Comparison of ENCODE assay signal across 24 cellular contexts in the genomic region with DNA sequence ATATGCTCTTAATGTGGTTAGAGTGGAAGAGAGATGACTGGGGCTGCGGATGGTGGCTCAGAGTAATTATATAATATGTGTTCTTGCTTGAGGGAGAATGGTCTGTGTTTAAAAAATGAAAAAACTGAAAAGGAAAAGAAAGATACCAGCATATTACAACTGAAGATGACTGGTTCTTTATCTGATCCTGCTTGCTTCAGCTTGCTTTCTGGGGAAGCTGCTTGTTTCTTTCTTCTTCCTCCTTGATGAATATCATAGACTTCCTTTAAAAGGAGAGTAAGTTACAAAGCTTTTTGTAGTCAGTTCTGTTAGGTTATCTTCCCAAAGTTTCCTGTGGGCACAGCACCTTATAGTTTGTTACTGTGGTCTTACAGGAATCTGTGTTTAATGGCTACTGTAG.
DNase-seq lines count a peak whose midpoint lies in the region; ATAC-seq and TF ChIP-seq lines count a peak whose summit lies in the region.
"Had no signal": no experiment of that assay in that cellular context is flagged by ENCODE, and none has a peak within 500 bp of the region (broad histone marks: within the 10 kb centered on the region; RNA-seq: fewer than 3 reads in every experiment).

No MANE protein-coding gene starts in this region.

- H3K36me3 Mint-ChIP-seq in activated naive CD8-positive, alpha-beta T cell, result peaks cover 18% of the 10 kb centered on the region
- H3K36me3 Mint-ChIP-seq in activated naive CD8-positive, alpha-beta T cell treated with anti-CD3 and anti-CD28 coated beads, Interleukin-2, amount 50 U/mL, for 24 hours (ENCODE audit: low read depth), result peaks cover 20% of the 10 kb centered on the region
- peaks cover 20% of the 10 kb centered on the region for H3K36me3 Mint-ChIP-seq in T-cell

- H3K4me3 Mint-ChIP-seq in activated naive CD8-positive, alpha-beta T cell, result no peak overlapping the region
- H3K4me3 Mint-ChIP-seq in activated naive CD8-positive, alpha-beta T cell treated with anti-CD3 and anti-CD28 coated beads, Interleukin-2, amount 50 U/mL, for 24 hours, result no peak overlapping the region
- H3K4me3 Mint-ChIP-seq in T-cell, result no peak overlapping the region
- H3K4me3 Mint-ChIP-seq: activated CD4-positive, alpha-beta T cell treated with anti-CD3 and anti-CD28 coated beads, Interleukin-2, amount 10 ng/mL, durations not matched to agents 24 days and 14 days had no signal

- no peak for ATAC-seq in activated naive CD8-positive, alpha-beta T cell treated with anti-CD3 and anti-CD28 coated beads, Interleukin-2, amount 50 U/mL, for 24 hours
- no peak for ATAC-seq in T-cell (replicated peaks in 1 of 4)
- no peak for ATAC-seq in GM21576 (IDR thresholded peaks at IDR 0.05; ENCODE audit: unreplicated experiment)
- ATAC-seq in HG03196 (IDR thresholded peaks at IDR 0.05; ENCODE audit: unreplicated experiment), result no peak
- ATAC-seq: gastrocnemius medialis, left cardiac atrium had no signal

- no peaks in the 10 kb centered on the region for H3K36me3 ChIP-seq in testis (ENCODE audit: low read depth, missing control alignments)
- H3K36me3 ChIP-seq: gastrocnemius medialis had no signal

- no peak for TF ChIP-seq POLR2A in testis (IDR thresholded peaks at IDR 0.05)

- TF ChIP-seq CTCF in testis (IDR thresholded peaks at IDR 0.05), result no peak

- H3K4me3 ChIP-seq in testis, result no peak overlapping the region
- H3K4me3 ChIP-seq: gastrocnemius medialis, tibial artery had no signal

- WGBS in testis, 2 donors, result 91 to 94% methylated on average over 1 of the region's 1 CpG

- H3K27ac ChIP-seq in epithelial cell of prostate (peak overlapping the region; percentile 60), testis (peak overlapping the region; percentile 42 to 90)
- H3K27ac ChIP-seq: gastrocnemius medialis, tibial artery had no signal

- H3K27me3 ChIP-seq in testis, result no peaks in the 10 kb centered on the region
- H3K27me3 ChIP-seq: gastrocnemius medialis, tibial artery had no signal

- DNase-seq in activated naive CD8-positive, alpha-beta T cell treated with anti-CD3 and anti-CD28 coated beads, Interleukin-2, amount 50 U/mL, for 24 hours, result no peak
- DNase-seq in T-cell (no peak), epithelial cell of prostate (ENCODE audit: low read depth, low spot score) (no peak), testis (no peak), amniotic stem cell (lab: John Stamatoyannopoulos, UW) (no peak)
- DNase-seq: activated CD4-positive, alpha-beta T cell treated with anti-CD3 and anti-CD28 coated beads, Interleukin-2, amount 10 ng/mL, durations not matched to agents 24 days and 14 days; activated gamma-delta T cell treated with Interleukin-2 at 50 U/mL for 16 hours; C1 segment of cervical spinal cord; cortex of kidney; DMS79; gastrocnemius medialis; KBM-7; left cardiac atrium; midbrain; NCI-H1092 treated with DMSO at 0.1 percent for 48 hours; NCI-H2081 treated with DMSO at 0.1 percent for 48 hours; NCI-H526; SIG-M5; stimulated activated CD4-positive, alpha-beta T cell treated with anti-CD3 and anti-CD28 coated beads, Interleukin-12 subunit alpha, Interleukin-12 subunit beta, amount 100 ng/mL, for 4 hours; T-helper 9 cell; tibial artery had no signal

- peaks cover 40% of the 10 kb centered on the region for H3K4me1 ChIP-seq in testis

- intact Hi-C loops in testis (cut with DNase I; ENCODE audit: low total_unique reads), result no loop called here

- CTCF ChIA-PET in T-cell (lab: Charles Lee), result interaction anchor here in 1 of 2 donors (0.6 kb wide), 1 partner anchor 376 kb away, joined by 3 read pairs; no protein-coding TSS in a partner anchor

- H3K27ac Mint-ChIP-seq in activated naive CD8-positive, alpha-beta T cell, result peak overlapping the region; percentile 2
- H3K27ac Mint-ChIP-seq in activated naive CD8-positive, alpha-beta T cell treated with anti-CD3 and anti-CD28 coated beads, Interleukin-2, amount 50 U/mL, for 24 hours, result no peak overlapping the region
- H3K27ac Mint-ChIP-seq in T-cell, result peak overlapping the region; percentile 13 to 60
- H3K27ac Mint-ChIP-seq: activated CD4-positive, alpha-beta T cell treated with anti-CD3 and anti-CD28 coated beads, Interleukin-2, amount 10 ng/mL, durations not matched to agents 24 days and 14 days had no signal

- no peaks in the 10 kb centered on the region for H3K9me3 ChIP-seq in testis
- H3K9me3 ChIP-seq: gastrocnemius medialis, tibial artery had no signal

- H3K4me1 Mint-ChIP-seq in activated naive CD8-positive, alpha-beta T cell (ENCODE audit: low read depth), result peaks cover 19% of the 10 kb centered on the region
- peaks cover 14% of the 10 kb centered on the region for H3K4me1 Mint-ChIP-seq in activated naive CD8-positive, alpha-beta T cell treated with anti-CD3 and anti-CD28 coated beads, Interleukin-2, amount 50 U/mL, for 24 hours
- peaks cover 14 to 29% (median 19%) of the 10 kb centered on the region in 3 donors for H3K4me1 Mint-ChIP-seq in T-cell

- H3K9me3 Mint-ChIP-seq in activated naive CD8-positive, alpha-beta T cell (ENCODE audit: low read depth), result no peaks in the 10 kb centered on the region
- no peaks in the 10 kb centered on the region for H3K9me3 Mint-ChIP-seq in activated naive CD8-positive, alpha-beta T cell treated with anti-CD3 and anti-CD28 coated beads, Interleukin-2, amount 50 U/mL, for 24 hours
- H3K9me3 Mint-ChIP-seq in T-cell, result no peaks in the 10 kb centered on the region
- H3K9me3 Mint-ChIP-seq: activated CD4-positive, alpha-beta T cell treated with anti-CD3 and anti-CD28 coated beads, Interleukin-2, amount 10 ng/mL, durations not matched to agents 24 days and 14 days had no signal

- POLR2A ChIA-PET in T-cell (lab: Charles Lee), result interaction anchor here in 1 of 2 donors (0.6 kb wide), 1 partner anchor 63 kb away, joined by 3 read pairs; no protein-coding TSS in a partner anchor

- H3K27me3 Mint-ChIP-seq in activated naive CD8-positive, alpha-beta T cell, result no peaks in the 10 kb centered on the region
- H3K27me3 Mint-ChIP-seq in activated naive CD8-positive, alpha-beta T cell treated with anti-CD3 and anti-CD28 coated beads, Interleukin-2, amount 50 U/mL, for 24 hours, result no peaks in the 10 kb centered on the region
- no peaks in the 10 kb centered on the region for H3K27me3 Mint-ChIP-seq in T-cell
- H3K27me3 Mint-ChIP-seq: activated CD4-positive, alpha-beta T cell treated with anti-CD3 and anti-CD28 coated beads, Interleukin-2, amount 10 ng/mL, durations not matched to agents 24 days and 14 days had no signal
